16 cellular contexts compared by ENCODE assay signal in genomic region chr10:116683061-116683601, GRCh38. TPM values are rescaled to one million over a fixed set of nuclear protein-coding genes. Genes with fewer than 3 reads are reported as not detected.
DNase-seq lines count a peak whose midpoint lies in the region; ATAC-seq, FAIRE-seq and TF ChIP-seq lines count a peak whose summit lies in the region.
"Had no signal": no experiment of that assay in that cellular context is flagged by ENCODE, and none has a peak within 500 bp of the region (broad histone marks: within the 10 kb centered on the region; RNA-seq: fewer than 3 reads in every experiment).

No MANE protein-coding gene starts in this region.

- TF ChIP-seq CTCF in A549 (IDR thresholded peaks at IDR 0.05) (no peak), IMR-90 (conservative IDR thresholded peaks at IDR 0.05; ENCODE audit: low read depth, low read length) (no peak), progenitor cell of endocrine pancreas (IDR thresholded peaks at IDR 0.05; ENCODE audit: unreplicated experiment) (no peak)

- H3K4me2 ChIP-seq in A549, result no peak overlapping the region
- H3K4me2 ChIP-seq in IMR-90 (ENCODE audit: low read depth, low read length), result no peak overlapping the region
- H3K4me2 ChIP-seq: PC-9 had no signal

- no peak overlapping the region for H3K4ac ChIP-seq in IMR-90 (ENCODE audit: low read depth, low read length)

- H3K18ac ChIP-seq in IMR-90 (ENCODE audit: low read depth, low read length), result no peak overlapping the region

- H3K36me3 ChIP-seq in IMR-90 (ENCODE audit: control insufficient read depth, insufficient read depth, low read length), result peaks cover 3% of the 10 kb centered on the region; the same call in 1 of the 2 replicates
- H3K36me3 ChIP-seq: SJSA1 had no signal

- H2AK9ac ChIP-seq in IMR-90 (replicated peaks; ENCODE audit: low read depth, low read length, poor library complexity), result no peak overlapping the region

- H3K4me3 ChIP-seq in A549 (no peak overlapping the region), IMR-90 (ENCODE audit: insufficient read depth, low read depth, low read length) (no peak overlapping the region)
- H3K4me3 ChIP-seq: PC-9, SJSA1 had no signal

- no peak for TF ChIP-seq POLR2A in A549 (IDR thresholded peaks at IDR 0.05; ENCODE audit: low read length)
- TF ChIP-seq POLR2A in IMR-90 (IDR thresholded peaks at IDR 0.05; ENCODE audit: low read depth, low read length), result no peak

- WGBS in A549 (ENCODE audit: missing lambda C conversion rate), result 87% methylated on average over 13 of the region's 13 CpGs
- WGBS in IMR-90 (ENCODE audit: extremely low coverage in 2 of 2, insufficient read length in 1 of 2), 2 experiments, result no CpG with 5 or more reads among the region's 13 CpGs

- no peak overlapping the region for H3K27ac ChIP-seq in A549
- no peak overlapping the region for H3K27ac ChIP-seq in IMR-90 (ENCODE audit: insufficient read depth, low read length)
- H3K27ac ChIP-seq: PC-9, SJSA1 had no signal

- no peak overlapping the region for H2BK5ac ChIP-seq in IMR-90 (ENCODE audit: low read depth, low read length, poor library complexity, severe bottlenecking)

- H2BK15ac ChIP-seq in IMR-90 (ENCODE audit: low read depth, low read length), result no peak overlapping the region

- no peaks in the 10 kb centered on the region; the same call in 1 of the 2 replicates for H3K9me1 ChIP-seq in IMR-90 (ENCODE audit: insufficient read depth, low read length)

- no peak overlapping the region for H2AK5ac ChIP-seq in IMR-90 (ENCODE audit: low read depth, low read length)

- intact Hi-C loops in IMR-90 (cut with micrococcal nuclease), result no loop called here
- intact Hi-C loops in activated CD4-positive, alpha-beta T cell treated with anti-CD3 and anti-CD28 coated beads, Interleukin-2, amount 10 ng/mL, durations not matched to agents 24 days and 14 days (cut with micrococcal nuclease), result no loop called here

- no peak overlapping the region for H4K5ac ChIP-seq in IMR-90 (ENCODE audit: low read depth, low read length)

- TF ChIP-seq RAD21 in A549 (conservative IDR thresholded peaks at IDR 0.05 in 1 of 2, IDR thresholded peaks at IDR 0.05 in 1 of 2) (no peak), IMR-90 (IDR thresholded peaks at IDR 0.05; ENCODE audit: low read length) (no peak)

- peaks cover 6% of the 10 kb centered on the region for H3K27me3 Mint-ChIP-seq in progenitor cell of endocrine pancreas
- peaks cover 6% of the 10 kb centered on the region for H3K27me3 Mint-ChIP-seq in activated T-cell treated with anti-CD3 and anti-CD28 coated beads, Interleukin-2, amount 50 U/mL, for 72 hours (ENCODE audit: low read depth)
- peaks cover 3% of the 10 kb centered on the region for H3K27me3 Mint-ChIP-seq in activated CD4-positive, alpha-beta T cell treated with anti-CD3 and anti-CD28 coated beads, Interleukin-2, amount 10 ng/mL, durations not matched to agents 24 days and 14 days

- H4K8ac ChIP-seq in IMR-90 (ENCODE audit: low read depth in 2 of 2, low read length in 2 of 2), result no peak overlapping the region

- H3K36me3 Mint-ChIP-seq in progenitor cell of endocrine pancreas (ENCODE audit: insufficient read depth), result no peaks in the 10 kb centered on the region
- no peaks in the 10 kb centered on the region for H3K36me3 Mint-ChIP-seq in activated T-cell treated with anti-CD3 and anti-CD28 coated beads, Interleukin-2, amount 50 U/mL, for 72 hours (ENCODE audit: insufficient read depth in 2 of 2)
- H3K36me3 Mint-ChIP-seq in activated CD4-positive, alpha-beta T cell treated with anti-CD3 and anti-CD28 coated beads, Interleukin-2, amount 10 ng/mL, durations not matched to agents 24 days and 14 days (ENCODE audit: low read depth), result no peaks in the 10 kb centered on the region
- H3K36me3 Mint-ChIP-seq: CD8-positive, alpha-beta T cell had no signal

- in situ Hi-C loops in IMR-90 (cut with MboI; ENCODE audit: low sequenced_read_pairs), result loop anchor here (5.0 kb wide), 1 partner anchor 99 kb away; no protein-coding TSS in a partner anchor

- no peak overlapping the region for H4K91ac ChIP-seq in IMR-90 (ENCODE audit: insufficient read depth, low read depth, low read length)

- H2AFZ ChIP-seq in IMR-90 (replicated peaks; ENCODE audit: low read length, poor library complexity), result no peak overlapping the region
- H2AFZ ChIP-seq: PC-9 had no signal

- no TSS peak for BruUV-seq in IMR-90 (replicated peaks; lab: Mats Ljungman, UMichigan)

- 0 out of 4 replicates have a peak, but pooled peaks cover 0 to 3% of the 10 kb centered on the region in 2 experiments for H3K79me1 ChIP-seq in IMR-90 (ENCODE audit: low read depth in 1 of 2, low read length in 2 of 2)

- no peak overlapping the region for H3K23ac ChIP-seq in IMR-90 (ENCODE audit: low read depth, low read length)

- DNase-seq in A549 (ENCODE audit: low read depth in 1 of 2, low spot score in 1 of 2) (no peak), IMR-90 (no peak), kidney tubule cell (ENCODE audit: low spot score) (peak; percentile 93), progenitor cell of endocrine pancreas (ENCODE audit: low spot score, unreplicated experiment) (no peak)
- DNase-seq in activated T-cell treated with anti-CD3 and anti-CD28 coated beads, Interleukin-2, amount 50 U/mL, for 72 hours, result no peak
- no peak for DNase-seq in activated CD8-positive, alpha-beta memory T cell treated with anti-CD3 and anti-CD28 coated beads, Interleukin-2, amount 50 U/mL, for 48 hours
- no peak for DNase-seq in activated CD4-positive, alpha-beta T cell treated with anti-CD3 and anti-CD28 coated beads, Interleukin-2, amount 10 ng/mL, durations not matched to agents 24 days and 14 days
- DNase-seq: GF-D8, NCI-H1417 treated with DMSO at 0.1 percent for 48 hours had no signal

- no peak overlapping the region for H3K4me3 Mint-ChIP-seq in progenitor cell of endocrine pancreas (ENCODE audit: low read depth)
- no peak overlapping the region for H3K4me3 Mint-ChIP-seq in activated T-cell treated with anti-CD3 and anti-CD28 coated beads, Interleukin-2, amount 50 U/mL, for 72 hours
- no peak overlapping the region for H3K4me3 Mint-ChIP-seq in activated CD4-positive, alpha-beta T cell treated with anti-CD3 and anti-CD28 coated beads, Interleukin-2, amount 10 ng/mL, durations not matched to agents 24 days and 14 days
- H3K4me3 Mint-ChIP-seq: CD8-positive, alpha-beta T cell had no signal

- H3K4me1 ChIP-seq in A549 (no peaks in the 10 kb centered on the region), IMR-90 (ENCODE audit: control insufficient read depth, insufficient read depth, low read length) (peaks cover 4% of the 10 kb centered on the region; the same call in 1 of the 2 replicates)
- H3K4me1 ChIP-seq: Caco-2 had no signal

- dilution Hi-C loops in IMR-90 (cut with HindIII; ENCODE audit: low sequenced_read_pairs, unreplicated experiment), result loop anchor here (25.0 kb wide), 1 partner anchor 104 kb away; no protein-coding TSS in a partner anchor

- ATAC-seq in A549 (no peak), IMR-90 (ENCODE audit: low read depth) (no peak)
- no peak for ATAC-seq in activated T-cell treated with anti-CD3 and anti-CD28 coated beads, Interleukin-2, amount 50 U/mL, for 72 hours (replicated peaks in 1 of 2)

- H3K9ac ChIP-seq in IMR-90 (ENCODE audit: low read depth, low read length), result no peak overlapping the region

- peak overlapping the region; percentile 74 for H3K27ac Mint-ChIP-seq in progenitor cell of endocrine pancreas
- no peak overlapping the region for H3K27ac Mint-ChIP-seq in activated T-cell treated with anti-CD3 and anti-CD28 coated beads, Interleukin-2, amount 50 U/mL, for 72 hours
- H3K27ac Mint-ChIP-seq in activated CD4-positive, alpha-beta T cell treated with anti-CD3 and anti-CD28 coated beads, Interleukin-2, amount 10 ng/mL, durations not matched to agents 24 days and 14 days, result no peak overlapping the region
- H3K27ac Mint-ChIP-seq: CD8-positive, alpha-beta T cell had no signal

- CTCF ChIA-PET in A549 (lab: Yijun Ruan, JAX) (interaction anchor here (0.9 to 15.8 kb wide), 25 partner anchors 9 to 534 kb away, joined by 3 to 277 read pairs (median 5); no protein-coding TSS in a partner anchor), IMR-90 (lab: Yijun Ruan, JAX) (interaction anchor here (1.6 to 3.2 kb wide), 3 partner anchors 49 to 110 kb away, joined by 4 to 38 read pairs (median 8); no protein-coding TSS in a partner anchor)

- H3K56ac ChIP-seq in IMR-90 (ENCODE audit: extremely low read depth, insufficient read depth, low read length), result no peak overlapping the region

- H3K9me3 ChIP-seq in A549 (no peaks in the 10 kb centered on the region), IMR-90 (ENCODE audit: control insufficient read depth, insufficient read depth, low read length) (no peaks in the 10 kb centered on the region)
- H3K9me3 ChIP-seq: Caco-2, SJSA1 had no signal

- H2BK20ac ChIP-seq in IMR-90 (ENCODE audit: low read depth, low read length), result no peak overlapping the region

- no peak for TF ChIP-seq EP300 in A549 (IDR thresholded peaks at IDR 0.05)

- no peak for FAIRE-seq in A549 (lab: Jason Lieb, UNC)
- FAIRE-seq: A204.1, GM12892, HTR-8/SVneo had no signal

- peaks cover 3% of the 10 kb centered on the region for H3K4me1 Mint-ChIP-seq in progenitor cell of endocrine pancreas (ENCODE audit: low read depth)
- H3K4me1 Mint-ChIP-seq in activated T-cell treated with anti-CD3 and anti-CD28 coated beads, Interleukin-2, amount 50 U/mL, for 72 hours (ENCODE audit: low read depth), result no peaks in the 10 kb centered on the region
- no peaks in the 10 kb centered on the region for H3K4me1 Mint-ChIP-seq in activated CD4-positive, alpha-beta T cell treated with anti-CD3 and anti-CD28 coated beads, Interleukin-2, amount 10 ng/mL, durations not matched to agents 24 days and 14 days

- POLR2A ChIA-PET in A549 (lab: Yijun Ruan, JAX), result interaction anchor here (1.7 kb wide), 1 partner anchor 106 kb away, joined by 3 read pairs; no protein-coding TSS in a partner anchor
- POLR2A ChIA-PET in IMR-90 (lab: Charles Lee; ENCODE audit: unreplicated experiment), result no interaction called here

- no peaks in the 10 kb centered on the region for H3K27me3 ChIP-seq in IMR-90 (ENCODE audit: control insufficient read depth, insufficient read depth, low read length)
- H3K27me3 ChIP-seq: SJSA1 had no signal

- H4K20me1 ChIP-seq in IMR-90 (ENCODE audit: insufficient read depth, low read length), result no peaks in the 10 kb centered on the region

- no peaks in the 10 kb centered on the region for H3K9me3 Mint-ChIP-seq in progenitor cell of endocrine pancreas (ENCODE audit: low read depth)
- H3K9me3 Mint-ChIP-seq in activated T-cell treated with anti-CD3 and anti-CD28 coated beads, Interleukin-2, amount 50 U/mL, for 72 hours, result no peaks in the 10 kb centered on the region
- H3K9me3 Mint-ChIP-seq in activated CD4-positive, alpha-beta T cell treated with anti-CD3 and anti-CD28 coated beads, Interleukin-2, amount 10 ng/mL, durations not matched to agents 24 days and 14 days, result no peaks in the 10 kb centered on the region
- H3K9me3 Mint-ChIP-seq: CD8-positive, alpha-beta T cell had no signal

- H3K14ac ChIP-seq in IMR-90 (replicated peaks; ENCODE audit: low read depth, low read length), result no peak overlapping the region

- no peak overlapping the region for H2BK120ac ChIP-seq in IMR-90 (ENCODE audit: low read depth, low read length)

RNA-seq across cellular contexts. Expression of gene HSPA12A, which starts 59.2 kb away (rescaled TPM):
- polyA plus RNA-seq in A549 (2011; rRNA removed), result 17.0 and 17.4 TPM in 2 replicates
- polyA plus RNA-seq in A549 (2012; cell fraction: cytosol; rRNA removed), result 7.7 and 9.1 TPM in 2 replicates
- polyA plus RNA-seq in A549 (2012; cell fraction: nucleus; rRNA removed), result 20.5 and 23.0 TPM in 2 replicates
- polyA plus RNA-seq in A549 (2017; fragmentation: RNase III; extraction: RNeasy Plus Mini Kit Qiagen cat#74134 plus additional on column Dnase treatment), result 16.7 to 17.8 TPM (median 16.9 TPM) in 3 replicates
- 25.2 and 27.4 TPM in 2 replicates for polyA minus RNA-seq in A549 (2011; rRNA and poly(A)+ RNA removed)
- total RNA-seq in IMR-90 (2012; rRNA removed), result 16.1 and 18.6 TPM in 2 replicates
- 14.6 and 16.7 TPM in 2 replicates for polyA plus RNA-seq in IMR-90 (2012; rRNA removed)
- polyA plus RNA-seq in IMR-90 (2012; cell fraction: cytosol; rRNA removed), result 6.6 and 6.9 TPM in 2 replicates
- 34.4 and 57.2 TPM in 2 replicates for polyA plus RNA-seq in IMR-90 (2012; cell fraction: nucleus; rRNA removed; ENCODE audit: low replicate concordance)
- total RNA-seq in progenitor cell of endocrine pancreas, result 9.1 and 10.3 TPM in 2 replicates
- total RNA-seq in activated T-cell treated with anti-CD3 and anti-CD28 coated beads, Interleukin-2, amount 50 U/mL, for 72 hours, result under 1 TPM; 0.72 to 0.74 TPM
- 0.05 TPM in 1 of 2 replicates, not detected in the other for total RNA-seq in activated CD4-positive, alpha-beta T cell treated with anti-CD3 and anti-CD28 coated beads, Interleukin-2, amount 10 ng/mL, durations not matched to agents 24 days and 14 days
